In the genomic region with DNA sequence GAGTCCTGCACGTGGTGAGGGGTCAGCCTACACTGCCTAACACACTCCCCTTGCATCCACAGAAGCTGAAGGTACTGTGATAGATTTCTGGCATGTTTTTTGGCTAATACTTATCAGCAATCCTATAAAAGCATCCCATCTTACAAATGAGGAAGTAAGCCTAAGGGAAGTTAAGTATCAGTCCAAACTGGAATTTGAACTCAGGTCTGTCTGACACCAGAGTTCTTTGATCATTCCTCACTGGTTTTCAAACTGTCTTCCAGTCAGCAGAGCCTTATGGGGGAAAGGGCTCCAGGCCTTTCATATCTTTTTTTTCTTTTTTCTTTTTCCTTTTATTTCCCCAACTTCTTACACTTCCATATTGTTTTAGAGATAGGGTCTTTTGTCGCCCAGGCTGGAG, we compare ENCODE assay signal across 1 cellular context.
TF ChIP-seq lines count a peak whose summit lies in the region.

No MANE protein-coding gene starts in this region.

TF ChIP-seq in SK-N-SH treated with all-trans-retinoic acid at 6 μM for 48 hours, 23 proteins besides CTCF, POLR2A, EP300 and RAD21 (continued from another document):
- TF ChIP-seq, protein P1, sequence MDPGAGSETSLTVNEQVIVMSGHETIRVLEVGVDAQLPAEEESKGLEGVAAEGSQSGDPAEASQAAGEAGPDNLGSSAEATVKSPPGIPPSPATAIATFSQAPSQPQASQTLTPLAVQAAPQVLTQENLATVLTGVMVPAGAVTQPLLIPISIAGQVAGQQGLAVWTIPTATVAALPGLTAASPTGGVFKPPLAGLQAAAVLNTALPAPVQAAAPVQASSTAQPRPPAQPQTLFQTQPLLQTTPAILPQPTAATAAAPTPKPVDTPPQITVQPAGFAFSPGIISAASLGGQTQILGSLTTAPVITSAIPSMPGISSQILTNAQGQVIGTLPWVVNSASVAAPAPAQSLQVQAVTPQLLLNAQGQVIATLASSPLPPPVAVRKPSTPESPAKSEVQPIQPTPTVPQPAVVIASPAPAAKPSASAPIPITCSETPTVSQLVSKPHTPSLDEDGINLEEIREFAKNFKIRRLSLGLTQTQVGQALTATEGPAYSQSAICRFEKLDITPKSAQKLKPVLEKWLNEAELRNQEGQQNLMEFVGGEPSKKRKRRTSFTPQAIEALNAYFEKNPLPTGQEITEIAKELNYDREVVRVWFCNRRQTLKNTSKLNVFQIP (CRISPR knock-in tag; IDR thresholded peaks at IDR 0.05; ENCODE audit: borderline replicate concordance, low read depth) = no peak
- TF ChIP-seq SNAI2 (CRISPR knock-in tag; IDR thresholded peaks at IDR 0.05) = no peak
- TF ChIP-seq, protein P2, sequence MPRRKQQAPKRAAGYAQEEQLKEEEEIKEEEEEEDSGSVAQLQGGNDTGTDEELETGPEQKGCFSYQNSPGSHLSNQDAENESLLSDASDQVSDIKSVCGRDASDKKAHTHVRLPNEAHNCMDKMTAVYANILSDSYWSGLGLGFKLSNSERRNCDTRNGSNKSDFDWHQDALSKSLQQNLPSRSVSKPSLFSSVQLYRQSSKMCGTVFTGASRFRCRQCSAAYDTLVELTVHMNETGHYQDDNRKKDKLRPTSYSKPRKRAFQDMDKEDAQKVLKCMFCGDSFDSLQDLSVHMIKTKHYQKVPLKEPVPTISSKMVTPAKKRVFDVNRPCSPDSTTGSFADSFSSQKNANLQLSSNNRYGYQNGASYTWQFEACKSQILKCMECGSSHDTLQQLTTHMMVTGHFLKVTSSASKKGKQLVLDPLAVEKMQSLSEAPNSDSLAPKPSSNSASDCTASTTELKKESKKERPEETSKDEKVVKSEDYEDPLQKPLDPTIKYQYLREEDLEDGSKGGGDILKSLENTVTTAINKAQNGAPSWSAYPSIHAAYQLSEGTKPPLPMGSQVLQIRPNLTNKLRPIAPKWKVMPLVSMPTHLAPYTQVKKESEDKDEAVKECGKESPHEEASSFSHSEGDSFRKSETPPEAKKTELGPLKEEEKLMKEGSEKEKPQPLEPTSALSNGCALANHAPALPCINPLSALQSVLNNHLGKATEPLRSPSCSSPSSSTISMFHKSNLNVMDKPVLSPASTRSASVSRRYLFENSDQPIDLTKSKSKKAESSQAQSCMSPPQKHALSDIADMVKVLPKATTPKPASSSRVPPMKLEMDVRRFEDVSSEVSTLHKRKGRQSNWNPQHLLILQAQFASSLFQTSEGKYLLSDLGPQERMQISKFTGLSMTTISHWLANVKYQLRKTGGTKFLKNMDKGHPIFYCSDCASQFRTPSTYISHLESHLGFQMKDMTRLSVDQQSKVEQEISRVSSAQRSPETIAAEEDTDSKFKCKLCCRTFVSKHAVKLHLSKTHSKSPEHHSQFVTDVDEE (CRISPR knock-in tag; IDR thresholded peaks at IDR 0.05) = no peak
- TF ChIP-seq, protein P3, sequence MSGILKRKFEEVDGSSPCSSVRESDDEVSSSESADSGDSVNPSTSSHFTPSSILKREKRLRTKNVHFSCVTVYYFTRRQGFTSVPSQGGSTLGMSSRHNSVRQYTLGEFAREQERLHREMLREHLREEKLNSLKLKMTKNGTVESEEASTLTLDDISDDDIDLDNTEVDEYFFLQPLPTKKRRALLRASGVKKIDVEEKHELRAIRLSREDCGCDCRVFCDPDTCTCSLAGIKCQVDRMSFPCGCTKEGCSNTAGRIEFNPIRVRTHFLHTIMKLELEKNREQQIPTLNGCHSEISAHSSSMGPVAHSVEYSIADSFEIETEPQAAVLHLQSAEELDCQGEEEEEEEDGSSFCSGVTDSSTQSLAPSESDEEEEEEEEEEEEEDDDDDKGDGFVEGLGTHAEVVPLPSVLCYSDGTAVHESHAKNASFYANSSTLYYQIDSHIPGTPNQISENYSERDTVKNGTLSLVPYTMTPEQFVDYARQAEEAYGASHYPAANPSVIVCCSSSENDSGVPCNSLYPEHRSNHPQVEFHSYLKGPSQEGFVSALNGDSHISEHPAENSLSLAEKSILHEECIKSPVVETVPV (CRISPR knock-in tag; IDR thresholded peaks at IDR 0.05) = no peak
- TF ChIP-seq BACH2 (CRISPR knock-in tag; IDR thresholded peaks at IDR 0.05; ENCODE audit: borderline replicate concordance) = no peak
